1 cellular context compared by ENCODE assay signal in genomic region chr5:175920506-175920865, GRCh38.
TF ChIP-seq lines count a peak whose summit lies in the region.

No MANE protein-coding gene starts in this region.

TF ChIP-seq in GM23338, 12 proteins besides CTCF, POLR2A, EP300 and RAD21:
- TF ChIP-seq ZNF462 (CRISPR knock-in tag; IDR thresholded peaks at IDR 0.05): no peak
- no peak for TF ChIP-seq ZNF331 (CRISPR knock-in tag; IDR thresholded peaks at IDR 0.05; ENCODE audit: low read depth)
- TF ChIP-seq CREB1 (CRISPR knock-in tag; IDR thresholded peaks at IDR 0.05; ENCODE audit: low read depth): no peak
- TF ChIP-seq NANOG (IDR thresholded peaks at IDR 0.05; ENCODE audit: borderline replicate concordance): no peak
- no peak for TF ChIP-seq ETS1 (IDR thresholded peaks at IDR 0.05)
- no peak for TF ChIP-seq EZH2phosphoT487 (IDR thresholded peaks at IDR 0.05; ENCODE audit: unreplicated experiment)
- no peak for TF ChIP-seq POLR2AphosphoS5 (IDR thresholded peaks at IDR 0.05; ENCODE audit: low read depth)
- no peak for TF ChIP-seq ZNF114 (CRISPR knock-in tag; IDR thresholded peaks at IDR 0.05)
- no peak for TF ChIP-seq JUNB (IDR thresholded peaks at IDR 0.05; ENCODE audit: unreplicated experiment)
- TF ChIP-seq STAT1 (IDR thresholded peaks at IDR 0.05; ENCODE audit: unreplicated experiment): no peak
- TF ChIP-seq REST (IDR thresholded peaks at IDR 0.05; ENCODE audit: unreplicated experiment): no peak
- no peak for TF ChIP-seq EZH2 (IDR thresholded peaks at IDR 0.05; ENCODE audit: low read depth, unreplicated experiment)
